In the genomic region with DNA sequence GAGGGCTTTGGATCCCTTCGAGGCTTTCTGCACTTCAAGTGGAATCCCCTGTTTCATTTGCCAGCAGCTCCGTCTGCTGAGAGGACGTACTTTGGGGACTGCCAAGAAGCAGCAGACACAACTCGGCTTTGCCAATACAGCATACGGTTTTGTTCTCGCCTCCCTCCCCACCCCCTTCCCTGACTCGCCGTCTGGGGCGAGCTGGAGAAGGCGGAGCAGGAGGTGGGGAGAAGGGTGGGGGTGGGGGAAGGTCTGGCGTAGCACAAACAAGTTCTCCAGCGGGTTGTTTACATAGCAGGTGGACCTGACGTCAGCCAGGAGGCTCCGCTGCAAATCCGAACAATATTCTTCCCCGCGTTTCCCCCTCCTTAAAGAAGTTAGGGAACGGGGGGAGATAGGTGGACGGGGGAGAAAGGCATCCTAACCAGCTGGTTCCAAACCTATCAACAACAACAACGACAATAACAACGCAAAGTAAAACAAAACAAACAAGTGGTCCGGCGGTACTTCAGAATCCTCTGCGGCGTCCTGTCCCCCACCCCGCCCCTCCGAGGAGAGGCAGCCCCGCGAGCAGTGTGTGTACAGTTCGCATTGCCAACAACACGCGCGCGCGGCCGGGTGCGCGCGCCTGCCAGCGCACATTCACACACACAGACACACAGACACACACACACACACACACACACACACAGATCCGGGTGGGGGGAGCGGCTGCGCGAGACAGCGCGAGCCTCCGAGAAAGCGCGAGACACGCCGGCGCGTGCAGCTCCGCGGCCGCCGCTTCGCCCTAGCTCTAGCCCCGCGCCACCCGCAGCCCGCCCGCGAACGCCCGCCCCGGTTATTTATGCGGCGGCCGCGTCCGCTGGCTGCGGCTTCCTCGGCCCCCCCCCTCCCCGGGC, we compare ENCODE assay signal across 8 cellular contexts.
DNase-seq lines count a peak whose midpoint lies in the region; ATAC-seq and TF ChIP-seq lines count a peak whose summit lies in the region.

No MANE protein-coding gene starts in this region.

- intact Hi-C loops in activated CD4-positive, alpha-beta T cell treated with anti-CD3 and anti-CD28 coated beads, Interleukin-2, amount 10 ng/mL, durations not matched to agents 24 days and 14 days (cut with micrococcal nuclease): loop anchor here (10.0 kb wide), 3 partner anchors 329 to 1769 kb away; a partner anchor contains a TSS
- intact Hi-C loops in posterior vena cava (cut with DNase I): loop anchor here (10.0 kb wide), 4 partner anchors 319 to 569 kb away; a partner anchor contains a TSS

- peak overlapping the region; percentile 87 for H3K4me3 Mint-ChIP-seq in activated CD4-positive, alpha-beta T cell treated with anti-CD3 and anti-CD28 coated beads, Interleukin-2, amount 10 ng/mL, durations not matched to agents 24 days and 14 days

- H3K9me3 Mint-ChIP-seq in activated CD4-positive, alpha-beta T cell treated with anti-CD3 and anti-CD28 coated beads, Interleukin-2, amount 10 ng/mL, durations not matched to agents 24 days and 14 days: peaks cover 4% of the 10 kb centered on the region

- in situ Hi-C loops in astrocyte of the spinal cord (cut with HindIII; ENCODE audit: low sequenced_read_pairs): no loop called here

- no peak for TF ChIP-seq CTCF in astrocyte of the spinal cord (IDR thresholded peaks at IDR 0.05; ENCODE audit: low read depth, low read length)

- H3K27me3 Mint-ChIP-seq in activated CD4-positive, alpha-beta T cell treated with anti-CD3 and anti-CD28 coated beads, Interleukin-2, amount 10 ng/mL, durations not matched to agents 24 days and 14 days: peaks cover 77% of the 10 kb centered on the region

- ATAC-seq in HG03135 (IDR thresholded peaks at IDR 0.05; ENCODE audit: unreplicated experiment): no peak

- H3K4me1 Mint-ChIP-seq in activated CD4-positive, alpha-beta T cell treated with anti-CD3 and anti-CD28 coated beads, Interleukin-2, amount 10 ng/mL, durations not matched to agents 24 days and 14 days: peaks cover 34% of the 10 kb centered on the region

- DNase-seq in activated CD4-positive, alpha-beta T cell treated with anti-CD3 and anti-CD28 coated beads, Interleukin-2, amount 10 ng/mL, durations not matched to agents 24 days and 14 days: peak; percentile 78
- no peak for DNase-seq in activated CD4-positive, alpha-beta T cell treated with anti-CD3 and anti-CD28 coated beads, Interleukin-2, amount 50 U/mL, for 1 hour
- DNase-seq in HK-2 (ENCODE audit: unreplicated experiment) (peak; percentile 83), NOMO-1 treated with DMSO at 0.1 percent for 48 hours (lab: John Stamatoyannopoulos, UW; ENCODE audit: unreplicated experiment) (peak; percentile 35), astrocyte of the spinal cord (ENCODE audit: low read depth, low spot score) (peak; percentile 87), hepatic stellate cell (ENCODE audit: low spot score) (peak; percentile 32), posterior vena cava (ENCODE audit: low spot score) (peak; percentile 93)

- H3K27ac Mint-ChIP-seq in activated CD4-positive, alpha-beta T cell treated with anti-CD3 and anti-CD28 coated beads, Interleukin-2, amount 10 ng/mL, durations not matched to agents 24 days and 14 days: peak overlapping the region; percentile 72

- no peaks in the 10 kb centered on the region for H3K36me3 Mint-ChIP-seq in activated CD4-positive, alpha-beta T cell treated with anti-CD3 and anti-CD28 coated beads, Interleukin-2, amount 10 ng/mL, durations not matched to agents 24 days and 14 days (ENCODE audit: low read depth)

- H3K4me3 ChIP-seq in astrocyte of the spinal cord (ENCODE audit: low read depth, low read length): peak overlapping the region; percentile 79
